In the genomic region with DNA sequence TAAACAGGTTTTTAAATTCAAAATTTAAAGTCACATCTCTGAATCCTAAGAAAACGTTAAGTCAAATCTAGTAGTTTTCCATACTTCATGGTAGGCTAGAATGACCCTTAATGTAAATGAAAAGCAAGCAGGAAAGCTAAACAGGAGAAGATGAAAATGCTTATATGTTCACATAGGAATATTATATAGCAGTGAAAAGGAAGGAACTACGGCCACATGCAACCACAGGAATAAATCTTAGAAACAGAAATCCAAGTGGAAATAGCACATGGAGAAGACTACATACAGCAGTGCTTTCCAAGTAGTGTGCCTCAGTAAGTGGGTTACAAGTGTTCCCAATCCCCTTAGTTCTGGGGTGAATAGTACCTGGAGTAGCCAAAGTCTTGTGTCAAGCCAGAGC, we compare ENCODE assay signal across 9 cellular contexts.
"Had no signal": no experiment of that assay in that cellular context is flagged by ENCODE, and none has a peak within 500 bp of the region (broad histone marks: within the 10 kb centered on the region; RNA-seq: fewer than 3 reads in every experiment).

No MANE protein-coding gene starts in this region.

- H3K9ac ChIP-seq: KMS-11 had no signal

- DNase-seq: GOT3, H9, HCEC 1CT, HFFc6, IMR-90, KBM-7 had no signal

- FAIRE-seq: H54, HTR-8/SVneo had no signal

- H3K27ac ChIP-seq: KMS-11 had no signal

- H3K4me2 ChIP-seq: KMS-11 had no signal
